ENCODE assay signal across 22 cellular contexts in genomic region chr16:30884760-30885159, GRCh38. TPM values are rescaled to one million over a fixed set of nuclear protein-coding genes. Genes with fewer than 3 reads are reported as not detected.
DNase-seq lines count a peak whose midpoint lies in the region; ATAC-seq, FAIRE-seq and TF ChIP-seq lines count a peak whose summit lies in the region.
"Had no signal": no experiment of that assay in that cellular context is flagged by ENCODE, and none has a peak within 500 bp of the region (broad histone marks: within the 10 kb centered on the region; RNA-seq: fewer than 3 reads in every experiment).

No MANE protein-coding gene starts in this region.

- H3K27ac ChIP-seq in CD8-positive, alpha-beta T cell (ENCODE audit: low read depth, low read length): no peak overlapping the region
- H3K27ac ChIP-seq: brain microvascular endothelial cell, heart left ventricle, PC-9, stomach had no signal

- peaks cover 65% of the 10 kb centered on the region for H3K36me3 Mint-ChIP-seq in CD8-positive, alpha-beta T cell
- H3K36me3 Mint-ChIP-seq in activated CD4-positive, alpha-beta memory T cell treated with anti-CD3 and anti-CD28 coated beads for 36 hours: peaks cover 26% of the 10 kb centered on the region
- H3K36me3 Mint-ChIP-seq in immature natural killer cell: peaks cover 9 to 18% (median 16%) of the 10 kb centered on the region in 3 donors

- H3K4me3 ChIP-seq in CD8-positive, alpha-beta T cell (ENCODE audit: low read depth, low read length): no peak overlapping the region
- no peak overlapping the region for H3K4me3 ChIP-seq in HAP-1
- H3K4me3 ChIP-seq: heart left ventricle, K562, PC-9, stomach had no signal

- in situ Hi-C loops in HAP-1 (cut with MboI; ENCODE audit: low sequenced_read_pairs): no loop called here
- in situ Hi-C loops in G401 (cut with HindIII; ENCODE audit: low sequenced_read_pairs): loop anchor here (5.0 kb wide), 1 partner anchor 102 kb away; no protein-coding TSS in a partner anchor

- no peaks in the 10 kb centered on the region for H3K9me3 Mint-ChIP-seq in CD8-positive, alpha-beta T cell
- no peaks in the 10 kb centered on the region for H3K9me3 Mint-ChIP-seq in activated CD4-positive, alpha-beta memory T cell treated with anti-CD3 and anti-CD28 coated beads for 36 hours
- H3K9me3 Mint-ChIP-seq in immature natural killer cell: no peaks in the 10 kb centered on the region
- H3K9me3 Mint-ChIP-seq: activated T-cell treated with anti-CD3 and anti-CD28 coated beads, Interleukin-2, amount 50 U/mL, for 4 hours; mesothelial cell of epicardium; T-cell; type B pancreatic cell had no signal

- H3K9me3 ChIP-seq in CD8-positive, alpha-beta T cell (ENCODE audit: low read length): no peaks in the 10 kb centered on the region
- no peaks in the 10 kb centered on the region for H3K9me3 ChIP-seq in HAP-1
- H3K9me3 ChIP-seq: Caco-2, heart left ventricle, stomach had no signal

- H3K4me1 Mint-ChIP-seq in CD8-positive, alpha-beta T cell (ENCODE audit: low read depth): peaks cover 21% of the 10 kb centered on the region
- H3K4me1 Mint-ChIP-seq in activated CD4-positive, alpha-beta memory T cell treated with anti-CD3 and anti-CD28 coated beads for 36 hours (ENCODE audit: low read depth): peaks cover 21% of the 10 kb centered on the region
- peaks cover 21 to 28% of the 10 kb centered on the region in 2 donors for H3K4me1 Mint-ChIP-seq in immature natural killer cell

- H3K36me3 ChIP-seq in CD8-positive, alpha-beta T cell (ENCODE audit: insufficient read depth, low read length): peaks cover 14% of the 10 kb centered on the region
- H3K36me3 ChIP-seq in HAP-1 (replicated peaks): peaks cover 30% of the 10 kb centered on the region

- no peaks in the 10 kb centered on the region for H3K4me1 ChIP-seq in CD8-positive, alpha-beta T cell (ENCODE audit: insufficient read depth, low read length)
- H3K4me1 ChIP-seq in HAP-1: no peaks in the 10 kb centered on the region
- H3K4me1 ChIP-seq: Caco-2 had no signal

- H3K27me3 ChIP-seq in CD8-positive, alpha-beta T cell (ENCODE audit: insufficient read depth, low read length): no peaks in the 10 kb centered on the region
- no peaks in the 10 kb centered on the region for H3K27me3 ChIP-seq in HAP-1 (ENCODE audit: low read depth)
- H3K27me3 ChIP-seq: brain microvascular endothelial cell, heart left ventricle, stomach had no signal

- no peak for ATAC-seq in CD8-positive, alpha-beta T cell
- ATAC-seq: activated T-cell treated with anti-CD3 and anti-CD28 coated beads, Interleukin-2, amount 50 U/mL, for 4 hours; heart left ventricle; K562; T-cell had no signal

- POLR2A ChIA-PET in CD8-positive, alpha-beta T cell (lab: Charles Lee): interaction anchor here (1.1 kb wide), 1 partner anchor 17 kb away, joined by 3 read pairs; no protein-coding TSS in a partner anchor
- POLR2A ChIA-PET in activated CD4-positive, alpha-beta memory T cell treated with anti-CD3 and anti-CD28 coated beads for 36 hours (lab: Charles Lee): interaction anchor here (0.8 kb wide), 1 partner anchor 17 kb away, joined by 3 read pairs; no protein-coding TSS in a partner anchor

- CTCF ChIA-PET in CD8-positive, alpha-beta T cell (lab: Charles Lee): no interaction called here
- CTCF ChIA-PET in activated CD4-positive, alpha-beta memory T cell treated with anti-CD3 and anti-CD28 coated beads for 36 hours (lab: Charles Lee): interaction anchor here (1.1 to 1.2 kb wide), 2 partner anchors 17 to 255 kb away, joined by 3 to 5 read pairs; no protein-coding TSS in a partner anchor

- no peak for TF ChIP-seq CTCF in CD8-positive, alpha-beta T cell (IDR thresholded peaks at IDR 0.05)

- peak; percentile 44 for FAIRE-seq in GM12892 (lab: Jason Lieb, UNC)
- FAIRE-seq: colon, K562 had no signal

- H3K27me3 Mint-ChIP-seq in CD8-positive, alpha-beta T cell (ENCODE audit: low read depth): no peaks in the 10 kb centered on the region
- H3K27me3 Mint-ChIP-seq in activated CD4-positive, alpha-beta memory T cell treated with anti-CD3 and anti-CD28 coated beads for 36 hours: no peaks in the 10 kb centered on the region
- H3K27me3 Mint-ChIP-seq in immature natural killer cell (ENCODE audit: low read depth in 3 of 3): no peaks in the 10 kb centered on the region
- H3K27me3 Mint-ChIP-seq: T-cell, type B pancreatic cell had no signal

- H3K4me3 Mint-ChIP-seq in CD8-positive, alpha-beta T cell: no peak overlapping the region
- H3K4me3 Mint-ChIP-seq in activated CD4-positive, alpha-beta memory T cell treated with anti-CD3 and anti-CD28 coated beads for 36 hours: no peak overlapping the region
- no peak overlapping the region for H3K4me3 Mint-ChIP-seq in immature natural killer cell
- H3K4me3 Mint-ChIP-seq: activated T-cell treated with anti-CD3 and anti-CD28 coated beads, Interleukin-2, amount 50 U/mL, for 4 hours; mesothelial cell of epicardium; T-cell; type B pancreatic cell had no signal

- DNase-seq in CD8-positive, alpha-beta T cell: no peak
- DNase-seq in GM12892 (ENCODE audit: insufficient read length) (no peak), immature natural killer cell (no peak), HAP-1 (ENCODE audit: low spot score in 2 of 2) (no peak), NCI-H128 (lab: John Stamatoyannopoulos, UW; ENCODE audit: unreplicated experiment) (no peak), G401 (ENCODE audit: low spot score) (no peak)
- DNase-seq in activated CD4-positive, alpha-beta memory T cell treated with anti-CD3 and anti-CD28 coated beads for 36 hours: no peak
- DNase-seq: activated T-cell treated with anti-CD3 and anti-CD28 coated beads, Interleukin-2, amount 50 U/mL, for 4 hours; brain microvascular endothelial cell; Caco-2; GOT3; NCI-H1930; NCI-H345; PC-9; stimulated activated CD4-positive, alpha-beta T cell treated with anti-CD3 and anti-CD28 coated beads, Interleukin-2, amount 100 ng/mL, for 24 hours; stomach; T-cell had no signal

- 0 out of 2 replicates have a peak, but pooled peaks have one; percentile 23 for TF ChIP-seq POLR2A in GM12892 (IDR thresholded peaks at IDR 0.05; ENCODE audit: low read depth, low read length)

- peak overlapping the region; percentile 20 for H3K27ac Mint-ChIP-seq in CD8-positive, alpha-beta T cell
- peak overlapping the region; percentile 2 for H3K27ac Mint-ChIP-seq in activated CD4-positive, alpha-beta memory T cell treated with anti-CD3 and anti-CD28 coated beads for 36 hours
- peak overlapping the region; percentile 13 to 67 (median 44) for H3K27ac Mint-ChIP-seq in immature natural killer cell
- H3K27ac Mint-ChIP-seq: mesothelial cell of epicardium, type B pancreatic cell had no signal

- intact Hi-C loops in CD8-positive, alpha-beta T cell (cut with DNase I, micrococcal nuclease): no loop called here
- intact Hi-C loops in activated CD4-positive, alpha-beta memory T cell treated with anti-CD3 and anti-CD28 coated beads for 36 hours (cut with micrococcal nuclease): no loop called here

RNA-seq across cellular contexts. Expression of gene BCL7C, which starts 9.1 kb away (rescaled TPM):
- 10 to 100 TPM; 16.0 to 16.2 TPM for total RNA-seq in CD8-positive, alpha-beta T cell
- 8.2 TPM for polyA plus RNA-seq in GM12892 (2012; ENCODE audit: missing spikeins)
- total RNA-seq in activated CD4-positive, alpha-beta memory T cell treated with anti-CD3 and anti-CD28 coated beads for 36 hours: 10 to 100 TPM; 25.6 to 25.7 TPM
- polyA plus RNA-seq in immature natural killer cell: 10 to 100 TPM; 44.5 to 80.0 (median 60.7) TPM
- total RNA-seq in G401 (2014; rRNA removed; shearing (Covaris generic)): 58.1 and 89.3 TPM in 2 replicates

RNA-seq across cellular contexts. Expression of gene CTF1, which starts 11.7 kb away (rescaled TPM):
- not detected for total RNA-seq in CD8-positive, alpha-beta T cell
- not detected for polyA plus RNA-seq in GM12892 (2012; ENCODE audit: missing spikeins)
- total RNA-seq in activated CD4-positive, alpha-beta memory T cell treated with anti-CD3 and anti-CD28 coated beads for 36 hours: under 1 TPM; 0.22 to 0.43 TPM
- polyA plus RNA-seq in immature natural killer cell: not detected
- total RNA-seq in G401 (2014; rRNA removed; shearing (Covaris generic)): 2.1 and 2.4 TPM in 2 replicates

RNA-seq across cellular contexts. Expression of gene FBXL19, which starts 38.6 kb away (rescaled TPM):
- 1 to 10 TPM; 5.4 to 5.9 TPM for total RNA-seq in CD8-positive, alpha-beta T cell
- polyA plus RNA-seq in GM12892 (2012; ENCODE audit: missing spikeins): 3.3 TPM
- total RNA-seq in activated CD4-positive, alpha-beta memory T cell treated with anti-CD3 and anti-CD28 coated beads for 36 hours: 10 to 100 TPM; 21.0 to 22.2 TPM
- 1 to 10 TPM in 1 of 3 donors, under 1 TPM in 2; 0.18 to 1.1 (median 0.22) TPM for polyA plus RNA-seq in immature natural killer cell
- total RNA-seq in G401 (2014; rRNA removed; shearing (Covaris generic)): 67.1 and 85.6 TPM in 2 replicates
